In the genomic region with DNA sequence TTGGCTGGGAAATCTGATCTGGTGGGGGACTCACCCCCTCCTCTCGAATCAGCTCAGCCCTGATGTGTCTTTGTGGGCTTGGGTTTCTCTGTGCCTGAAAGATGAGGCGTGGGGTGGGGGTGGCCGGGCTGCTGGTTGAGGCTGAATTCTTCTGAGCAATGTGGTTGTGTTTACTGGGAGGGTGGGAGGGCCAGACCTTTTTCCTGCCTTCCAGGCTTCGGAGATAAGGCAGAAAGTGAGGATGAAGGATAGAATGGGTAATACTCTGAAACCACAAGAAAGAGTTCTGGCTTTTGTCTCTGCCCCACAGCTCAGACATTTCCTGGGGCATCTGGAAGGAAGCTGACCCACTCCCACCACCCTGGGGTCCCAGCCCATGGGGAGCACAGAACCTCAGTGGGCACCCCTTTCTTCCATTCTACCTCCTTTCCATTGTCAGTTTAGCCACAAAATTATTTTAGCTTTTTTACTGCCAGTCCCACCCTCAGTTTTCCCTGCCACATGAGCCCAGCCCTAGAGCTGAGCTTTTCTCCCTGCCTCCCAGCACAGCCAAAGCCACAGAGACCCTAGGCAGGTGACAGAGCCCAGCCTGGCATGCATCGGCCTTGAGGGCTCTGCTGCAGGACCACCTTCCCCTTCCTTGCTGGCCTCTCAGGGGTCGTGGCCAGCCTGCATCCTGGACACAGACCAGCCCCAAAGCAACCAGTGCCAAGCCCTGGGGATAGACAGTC, we compare ENCODE assay signal across 15 cellular contexts. TPM values are rescaled to one million over a fixed set of nuclear protein-coding genes. Genes with fewer than 3 reads are reported as not detected.
A peak's percentile ranks its signal among the peaks of the same experiment; 100 is the strongest.
DNase-seq lines count a peak whose midpoint lies in the region.
"Had no signal": no experiment of that assay in that cellular context is flagged by ENCODE, and none has a peak within 500 bp of the region (broad histone marks: within the 10 kb centered on the region; RNA-seq: fewer than 3 reads in every experiment).

No MANE protein-coding gene starts in this region.

- peaks cover 40% of the 10 kb centered on the region for H3K4me1 ChIP-seq in BLaER1
- H3K4me1 ChIP-seq in mesendoderm (ENCODE audit: control insufficient read depth, low read depth, low read length) = no peaks in the 10 kb centered on the region
- H3K4me1 ChIP-seq: A549 had no signal

- no peak overlapping the region for H4K8ac ChIP-seq in mesendoderm (ENCODE audit: low read depth, low read length)

- H3K4me3 ChIP-seq in BLaER1 (no peak overlapping the region), mesendoderm (ENCODE audit: low read length) (no peak overlapping the region)
- H3K4me3 ChIP-seq: A549, Peyer's patch had no signal

- H3K18ac ChIP-seq in mesendoderm (ENCODE audit: low read length) = no peak overlapping the region

- no peak overlapping the region for H3K23ac ChIP-seq in mesendoderm (ENCODE audit: low read length)

- peaks cover 48% of the 10 kb centered on the region for H4K20me1 ChIP-seq in BLaER1

- H2BK120ac ChIP-seq in mesendoderm (ENCODE audit: low read depth, low read length) = no peak overlapping the region

- no peaks in the 10 kb centered on the region for H3K79me1 ChIP-seq in mesendoderm (ENCODE audit: low read length)

- H3K79me2 ChIP-seq in mesendoderm (ENCODE audit: control insufficient read depth, insufficient read depth, low read length) = no peaks in the 10 kb centered on the region

- H3K9me3 ChIP-seq in BLaER1 = no peaks in the 10 kb centered on the region
- H3K9me3 ChIP-seq: A549, Peyer's patch had no signal

- no peaks in the 10 kb centered on the region for H3K27me3 ChIP-seq in BLaER1
- H3K27me3 ChIP-seq in mesendoderm (ENCODE audit: insufficient read depth, low read length, poor library complexity) = no peaks in the 10 kb centered on the region
- H3K27me3 ChIP-seq: Peyer's patch had no signal

- H3K9ac ChIP-seq in BLaER1 = no peak overlapping the region
- H3K9ac ChIP-seq in mesendoderm (ENCODE audit: low read length) = no peak overlapping the region

- H3K36me3 ChIP-seq in BLaER1 = peaks cover 55% of the 10 kb centered on the region
- peaks cover 19% of the 10 kb centered on the region for H3K36me3 ChIP-seq in mesendoderm (ENCODE audit: control insufficient read depth, insufficient read depth, low read length)

- H3K4me2 ChIP-seq in BLaER1 (peak overlapping the region; percentile 55), mesendoderm (ENCODE audit: low read length) (no peak overlapping the region)
- H3K4me2 ChIP-seq: A549 had no signal

- DNase-seq in NCI-H2171 (lab: John Stamatoyannopoulos, UW) (peak; percentile 52), amniotic epithelial cell (ENCODE audit: low read depth) (peak; percentile 93), mesendoderm (peak; percentile 23), AG20443 (ENCODE audit: low spot score) (no peak), NCI-H1417 treated with DMSO at 0.1 percent for 48 hours (lab: John Stamatoyannopoulos, UW) (no peak), Ammon's horn (ENCODE audit: low spot score) (no peak), NCI-H345 (lab: John Stamatoyannopoulos, UW) (no peak)
- DNase-seq: cortex of kidney, NCI-H187 had no signal

- no peak overlapping the region for H2BK5ac ChIP-seq in mesendoderm (ENCODE audit: low read length)

- no peak overlapping the region for H3K27ac ChIP-seq in BLaER1
- no peak overlapping the region for H3K27ac ChIP-seq in mesendoderm (ENCODE audit: low read depth, low read length)
- H3K27ac ChIP-seq: A549, C4-2B, Peyer's patch had no signal

- no peak overlapping the region for H2AK5ac ChIP-seq in mesendoderm (ENCODE audit: low read length)

- no CpG with 5 or more reads among the region's 6 CpGs for WGBS in mesendoderm (ENCODE audit: extremely low coverage, insufficient coverage, low lambda C conversion rate)

- H3K56ac ChIP-seq in mesendoderm (ENCODE audit: low read length) = no peak overlapping the region

- no peak overlapping the region for H2BK15ac ChIP-seq in mesendoderm (replicated peaks; ENCODE audit: low read depth)

- H3K4ac ChIP-seq in mesendoderm (ENCODE audit: low read depth, low read length) = no peak overlapping the region

- no peak overlapping the region for H4K5ac ChIP-seq in mesendoderm (ENCODE audit: low read length)

RNA-seq across cellular contexts. Expression of gene ALX3, which starts 11.2 kb away (rescaled TPM):
- polyA plus RNA-seq in mesendoderm (2013, experiment 1 of 2) = 0.21 TPM
- polyA plus RNA-seq in mesendoderm (2013, experiment 2 of 2) = 0.24 TPM
- polyA plus RNA-seq: A549, fibroblast of lung had no signal

RNA-seq across cellular contexts. Expression of gene STRIP1, which starts 24.9 kb away (rescaled TPM):
- 23.7 TPM for polyA plus RNA-seq in mesendoderm (2013, experiment 1 of 2)
- 23.4 TPM for polyA plus RNA-seq in mesendoderm (2013, experiment 2 of 2)

RNA-seq across cellular contexts. Expression of gene UBL4B, which starts 52.9 kb away (rescaled TPM):
- 0.03 TPM for polyA plus RNA-seq in mesendoderm (2013, experiment 1 of 2)
- polyA plus RNA-seq in mesendoderm (2013, experiment 2 of 2) = 0.04 TPM
- polyA plus RNA-seq: A549, fibroblast of lung, right cardiac atrium had no signal

Comparison
In these comparisons a context has a peak if more than half of its experiments do, and no peak if none do; other contexts are left out.
1. DNase-seq: peak in NCI-H2171 (single experiment), amniotic epithelial cell (single experiment) and mesendoderm (single experiment); none in AG20443 (single experiment), NCI-H1417 treated with DMSO at 0.1 percent for 48 hours (single experiment), Ammon's horn (single experiment) and NCI-H345 (single experiment).